In genomic region chr2:36246320-36246990, GRCh38 we compare ENCODE assay signal across 8 cellular contexts.
DNase-seq lines count a peak whose midpoint lies in the region; ATAC-seq and TF ChIP-seq lines count a peak whose summit lies in the region.

No MANE protein-coding gene starts in this region.

- 58 to 71% methylated on average over 2 of the region's 2 CpGs for whole genome bisulfite sequencing in thyroid gland, 2 donors

- intact Hi-C loops in thyroid gland (cut with DNase I), result no loop called here

- no peaks in the 10 kb centered on the region for H3K36me3 ChIP-seq in GM23338 (ENCODE audit: insufficient read depth)
- no peaks in the 10 kb centered on the region for H3K36me3 ChIP-seq in thyroid gland

- no peak overlapping the region for H3K4me2 ChIP-seq in GM23338

- H3K27me3 Mint-ChIP-seq in GM23338 (ENCODE audit: insufficient read depth, low read depth, poor library complexity), result peaks cover 3% of the 10 kb centered on the region

- no peak for TF ChIP-seq CTCF in GM23338 (conservative IDR thresholded peaks at IDR 0.05; ENCODE audit: low read depth in 2 of 2)
- TF ChIP-seq CTCF in thyroid gland (IDR thresholded peaks at IDR 0.05), result no peak

- no peaks in the 10 kb centered on the region for H3K9me3 ChIP-seq in thyroid gland

- TF ChIP-seq POLR2A in thyroid gland (IDR thresholded peaks at IDR 0.05), result no peak

- peak; percentile 90 for ATAC-seq in GM18519 (IDR thresholded peaks at IDR 0.05; ENCODE audit: low FRiP score, unreplicated experiment)
- peak; percentile 93 for ATAC-seq in GM21737 (IDR thresholded peaks at IDR 0.05; ENCODE audit: unreplicated experiment)
- ATAC-seq in GM23338, result no peak

- H4K20me1 ChIP-seq in GM23338 (replicated peaks; ENCODE audit: insufficient read depth), result no peaks in the 10 kb centered on the region

- no peaks in the 10 kb centered on the region for H3F3A ChIP-seq in GM23338 (replicated peaks; ENCODE audit: low read depth)

- peaks cover 7% of the 10 kb centered on the region; the same call in 1 of the 2 replicates for H3K9me2 ChIP-seq in GM23338 (ENCODE audit: insufficient read depth)

- H3K27me3 ChIP-seq in GM23338 (ENCODE audit: insufficient read depth) (no peaks in the 10 kb centered on the region), thyroid gland (no peaks in the 10 kb centered on the region)

- H3K27ac Mint-ChIP-seq in GM23338, result no peak overlapping the region

- H3K36me3 Mint-ChIP-seq in GM23338 (ENCODE audit: low read depth), result no peaks in the 10 kb centered on the region

- no peak overlapping the region for H3K4me3 Mint-ChIP-seq in GM23338

- no peaks in the 10 kb centered on the region; the same call in 1 of the 2 replicates for H3K4me1 ChIP-seq in GM23338 (ENCODE audit: insufficient read depth)
- no peaks in the 10 kb centered on the region for H3K4me1 ChIP-seq in thyroid gland

- in situ Hi-C loops in KBM-7 (cut with MboI; ENCODE audit: low pct_unique_long_range_greater_than_20kb, low sequenced_read_pairs), result no loop called here

- no peak overlapping the region for H2AFZ ChIP-seq in GM23338

- no peaks in the 10 kb centered on the region for H3K9me3 Mint-ChIP-seq in GM23338

- no peak overlapping the region for H3K4me3 ChIP-seq in GM23338
- H3K4me3 ChIP-seq in thyroid gland (replicated peaks in 1 of 3), result no peak overlapping the region

- H3K4me1 Mint-ChIP-seq in GM23338, result peaks cover 3% of the 10 kb centered on the region

- DNase-seq in KBM-7, result peak; percentile 68
- DNase-seq in glomerular visceral epithelial cell (ENCODE audit: extremely low spot score), result peak; percentile 17
- DNase-seq in GM23338 (ENCODE audit: low spot score), result no peak
- no peak for DNase-seq in NCI-H82 (lab: John Stamatoyannopoulos, UW)
- no peak for DNase-seq in thyroid gland
- no peak for DNase-seq in nucleus accumbens (lab: John Stamatoyannopoulos, UW)

- H3K27ac ChIP-seq in GM23338 (ENCODE audit: low read depth) (no peak overlapping the region), thyroid gland (no peak overlapping the region)

- no peaks in the 10 kb centered on the region for H3K79me2 ChIP-seq in GM23338 (replicated peaks; ENCODE audit: insufficient read depth)

TF ChIP-seq in GM23338, 12 proteins besides CTCF, POLR2A, EP300 and RAD21:
- TF ChIP-seq NANOG (IDR thresholded peaks at IDR 0.05; ENCODE audit: borderline replicate concordance) (no peak), EZH2phosphoT487 (IDR thresholded peaks at IDR 0.05; ENCODE audit: unreplicated experiment) (no peak), REST (IDR thresholded peaks at IDR 0.05; ENCODE audit: unreplicated experiment) (no peak), JUNB (IDR thresholded peaks at IDR 0.05; ENCODE audit: unreplicated experiment) (no peak), ZNF331 (CRISPR knock-in tag; IDR thresholded peaks at IDR 0.05; ENCODE audit: low read depth) (no peak), ZNF462 (CRISPR knock-in tag; IDR thresholded peaks at IDR 0.05) (no peak), EZH2 (IDR thresholded peaks at IDR 0.05; ENCODE audit: low read depth, unreplicated experiment) (no peak), CREB1 (CRISPR knock-in tag; IDR thresholded peaks at IDR 0.05; ENCODE audit: low read depth) (no peak), STAT1 (IDR thresholded peaks at IDR 0.05; ENCODE audit: unreplicated experiment) (no peak), ZNF114 (CRISPR knock-in tag; IDR thresholded peaks at IDR 0.05) (no peak), ETS1 (IDR thresholded peaks at IDR 0.05) (no peak), POLR2AphosphoS5 (IDR thresholded peaks at IDR 0.05; ENCODE audit: low read depth) (no peak)

Comparison
In these comparisons a context has a peak if more than half of its experiments do, and no peak if none do; other contexts are left out.
1. DNase-seq: peak in KBM-7 (single experiment) and glomerular visceral epithelial cell (single experiment); none in GM23338 (single experiment), NCI-H82 (single experiment), thyroid gland (0 of 2) and nucleus accumbens (0 of 56).